30 cellular contexts compared by ENCODE assay signal in the genomic region with DNA sequence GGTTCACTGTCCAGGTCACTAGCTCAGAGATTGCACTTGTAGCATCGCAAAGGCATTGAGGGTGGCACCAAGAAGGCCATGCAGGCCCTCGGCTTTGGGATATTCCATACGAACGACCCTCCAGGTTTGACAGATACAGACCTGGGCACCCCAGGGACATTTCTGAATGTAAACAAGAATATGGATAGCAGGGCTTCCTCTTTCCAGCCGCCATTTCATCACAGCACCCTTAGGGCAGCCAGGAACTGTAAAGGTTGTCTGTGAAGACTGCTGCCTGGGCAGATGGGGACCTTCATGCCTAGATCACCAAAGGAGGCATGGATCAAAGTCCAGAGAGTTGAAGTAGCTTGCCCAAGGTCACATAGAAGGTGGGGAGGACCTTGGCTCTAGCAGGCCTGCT.
"Had no signal": no experiment of that assay in that cellular context is flagged by ENCODE, and none has a peak within 500 bp of the region (broad histone marks: within the 10 kb centered on the region; RNA-seq: fewer than 3 reads in every experiment).

No MANE protein-coding gene starts in this region.

- H3K4me3 ChIP-seq: breast epithelium, Peyer's patch, SJCRH30 had no signal

- H3K27ac Mint-ChIP-seq: activated B cell treated with CpG ODN at 0.5 μM for 24 hours; activated CD8-positive, alpha-beta T cell treated with anti-CD3 and anti-CD28 coated beads, Interleukin-2, amount 10 ng/mL, durations not matched to agents 7 days and 5 days; activated naive CD4-positive, alpha-beta T cell treated with anti-CD3 and anti-CD28 coated beads, Interleukin-2, amount 50 U/mL, for 24 hours; activated T-cell treated with anti-CD3 and anti-CD28 coated beads, Interleukin-2, amount 50 U/mL, for 24 hours; activated T-helper 1 cell treated with anti-CD3 and anti-CD28 coated beads, Interleukin-12 subunit alpha, Interleukin-12 subunit beta, Interleukin-2, Interleukin-4 antibody, amounts not matched to agents 30 ng/mL and 10 ng/mL and 1 ng/mL, durations not matched to agents 14 hours and 24 hours and 36 hours; T-helper 1 cell treated with Interleukin-12 subunit alpha and Interleukin-12 subunit beta and Interleukin-4 antibody, amounts not matched to agents 30 μg/mL and 1 μg/mL, for 36 hours had no signal

- H3K36me3 ChIP-seq: breast epithelium, Peyer's patch, SJCRH30 had no signal

- H3K27ac ChIP-seq: breast epithelium, Peyer's patch, RWPE1, SJCRH30 had no signal

- H3K9me3 Mint-ChIP-seq: activated B cell treated with CpG ODN at 0.5 μM for 24 hours; activated naive CD4-positive, alpha-beta T cell treated with anti-CD3 and anti-CD28 coated beads, Interleukin-2, amount 50 U/mL, for 24 hours; activated T-cell treated with anti-CD3 and anti-CD28 coated beads, Interleukin-2, amount 50 U/mL, for 24 hours; activated T-helper 1 cell treated with anti-CD3 and anti-CD28 coated beads, Interleukin-12 subunit alpha, Interleukin-12 subunit beta, Interleukin-2, Interleukin-4 antibody, amounts not matched to agents 30 ng/mL and 10 ng/mL and 1 ng/mL, durations not matched to agents 14 hours and 24 hours and 36 hours; T-helper 1 cell treated with Interleukin-12 subunit alpha and Interleukin-12 subunit beta and Interleukin-4 antibody, amounts not matched to agents 30 μg/mL and 1 μg/mL, for 36 hours had no signal

- H3K27me3 ChIP-seq: breast epithelium, Peyer's patch, SJCRH30 had no signal

- H3K9ac ChIP-seq: SK-N-SH had no signal

- ATAC-seq: activated CD8-positive, alpha-beta T cell treated with anti-CD3 and anti-CD28 coated beads, Interleukin-2, amount 10 ng/mL, durations not matched to agents 7 days and 5 days; HepG2 had no signal

- H3K9me3 ChIP-seq: breast epithelium, Peyer's patch, SJCRH30, SK-N-SH had no signal

- H3K4me3 Mint-ChIP-seq: activated B cell treated with CpG ODN at 0.5 μM for 24 hours; activated CD8-positive, alpha-beta T cell treated with anti-CD3 and anti-CD28 coated beads, Interleukin-2, amount 10 ng/mL, durations not matched to agents 7 days and 5 days; activated naive CD4-positive, alpha-beta T cell treated with anti-CD3 and anti-CD28 coated beads, Interleukin-2, amount 50 U/mL, for 24 hours; activated T-cell treated with anti-CD3 and anti-CD28 coated beads, Interleukin-2, amount 50 U/mL, for 24 hours; activated T-helper 1 cell treated with anti-CD3 and anti-CD28 coated beads, Interleukin-12 subunit alpha, Interleukin-12 subunit beta, Interleukin-2, Interleukin-4 antibody, amounts not matched to agents 30 ng/mL and 10 ng/mL and 1 ng/mL, durations not matched to agents 14 hours and 24 hours and 36 hours; T-helper 1 cell treated with Interleukin-12 subunit alpha and Interleukin-12 subunit beta and Interleukin-4 antibody, amounts not matched to agents 30 μg/mL and 1 μg/mL, for 36 hours had no signal

- DNase-seq: activated B cell treated with CpG ODN at 0.5 μM for 24 hours; activated CD4-positive, alpha-beta T cell treated with anti-CD3 and anti-CD28 coated beads for 1 hour; activated CD4-positive, alpha-beta T cell treated with anti-CD3 and anti-CD28 coated beads, Interleukin-2, amount 50 U/mL, for 1 hour; activated CD8-positive, alpha-beta T cell treated with anti-CD3 and anti-CD28 coated beads, Interleukin-2, amount 10 ng/mL, durations not matched to agents 7 days and 5 days; activated effector memory CD4-positive, alpha-beta T cell treated with Interleukin-2 at 50 U/mL for 16 hours; activated naive CD4-positive, alpha-beta T cell; activated T-cell treated with anti-CD3 and anti-CD28 coated beads, Interleukin-2, amount 50 U/mL, for 24 hours; aorta; caudate nucleus; Karpas-422; MM.1S; NCI-H1092 treated with DMSO at 0.1 percent for 48 hours; NCI-H1417 treated with DMSO at 0.1 percent for 48 hours; NCI-H1694; NCI-H2029; NCI-H2107; NCI-H2171 treated with DMSO at 0.1 percent for 48 hours; NCI-H226; NCI-H526 treated with DMSO at 0.1 percent for 48 hours; Peyer's patch; Right ventricle myocardium superior; SJCRH30; SK-N-SH; T-helper 9 cell had no signal

- H3K4me2 ChIP-seq: SK-N-SH had no signal
